Comparison of ENCODE assay signal across 4 cellular contexts in genomic region chr15:42705336-42705735, GRCh38.
"Had no signal": no experiment of that assay in that cellular context is flagged by ENCODE, and none has a peak within 500 bp of the region (broad histone marks: within the 10 kb centered on the region; RNA-seq: fewer than 3 reads in every experiment).

No MANE protein-coding gene starts in this region.

- H3K27ac Mint-ChIP-seq: GM23338, IgD-negative memory B cell had no signal

- H3K27me3 Mint-ChIP-seq: IgD-negative memory B cell had no signal

- H3K4me3 Mint-ChIP-seq: GM23338, H9, IgD-negative memory B cell had no signal

- H3K9me3 Mint-ChIP-seq: GM23338, H9, IgD-negative memory B cell had no signal

- DNase-seq: H9, HCEC 1CT had no signal

- H3K4me1 Mint-ChIP-seq: GM23338, H9, IgD-negative memory B cell had no signal
